13 cellular contexts compared by ENCODE assay signal in the genomic region with DNA sequence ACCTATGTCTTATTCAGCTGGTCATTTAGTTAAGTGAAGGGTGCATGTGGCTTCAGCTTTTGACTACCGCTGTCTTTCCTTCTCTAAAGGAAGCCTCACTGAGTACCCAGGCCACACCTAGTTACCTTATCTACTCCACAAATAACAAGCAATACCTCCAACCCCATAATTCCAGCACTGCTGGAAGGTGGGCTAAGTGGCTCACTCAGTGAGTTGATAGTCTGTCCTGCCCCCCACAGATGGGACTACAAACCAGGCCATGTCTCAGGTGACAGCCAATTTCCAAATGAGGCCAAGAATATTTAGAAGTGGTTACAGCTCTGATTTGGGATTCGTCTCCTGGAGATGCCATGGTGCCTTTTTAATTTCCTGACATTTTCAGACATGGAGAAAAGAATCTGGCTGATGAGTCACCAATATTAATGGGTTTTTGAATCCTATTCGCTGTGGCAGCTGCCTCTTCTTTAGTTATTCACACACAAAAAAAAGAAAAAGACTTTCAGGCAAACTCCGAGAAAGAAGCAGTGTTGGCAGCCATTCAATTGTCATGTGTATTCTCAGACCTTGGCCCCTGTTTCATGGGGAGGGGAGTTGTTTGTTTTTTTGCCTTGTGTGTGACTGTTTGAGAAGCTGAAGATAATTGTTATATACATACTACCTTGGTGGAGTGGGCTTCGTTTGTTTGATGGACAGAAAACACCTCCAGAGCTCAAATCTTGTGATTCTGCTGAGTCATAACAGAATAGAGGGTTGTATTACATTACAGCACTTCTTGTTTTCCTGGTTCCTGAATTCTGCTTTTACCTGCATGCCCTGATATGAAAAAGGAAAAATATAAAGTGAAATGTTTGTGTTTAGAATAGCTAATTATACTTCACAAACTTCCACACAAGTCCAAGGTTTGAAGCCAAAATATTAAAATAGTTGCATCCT.
A peak's percentile ranks its signal among the peaks of the same experiment; 100 is the strongest.
DNase-seq lines count a peak whose midpoint lies in the region; ATAC-seq, FAIRE-seq and TF ChIP-seq lines count a peak whose summit lies in the region.
"Had no signal": no experiment of that assay in that cellular context is flagged by ENCODE, and none has a peak within 500 bp of the region (broad histone marks: within the 10 kb centered on the region; RNA-seq: fewer than 3 reads in every experiment).

No MANE protein-coding gene starts in this region.

- H4K20me1 ChIP-seq in H9 (ENCODE audit: control insufficient read depth, insufficient read depth, insufficient read length) (no peaks in the 10 kb centered on the region), neural cell (ENCODE audit: insufficient read depth) (no peaks in the 10 kb centered on the region)

- no peak for TF ChIP-seq RAD21 in neural cell (conservative IDR thresholded peaks at IDR 0.05)

- H3K27me3 Mint-ChIP-seq in H9 (ENCODE audit: low read depth), result no peaks in the 10 kb centered on the region; the same call in 1 of the 2 replicates

- H2AK5ac ChIP-seq in H9 (ENCODE audit: insufficient read length, low read length), result no peak overlapping the region

- no peak overlapping the region for H3K14ac ChIP-seq in H9 (ENCODE audit: insufficient read depth, low read length)

- H3K4me2 ChIP-seq in H9 (ENCODE audit: insufficient read depth, insufficient read length, low read length), result no peak overlapping the region
- H3K4me2 ChIP-seq in neural cell (ENCODE audit: low read length), result no peak overlapping the region

- H3K9me3 ChIP-seq in H9 (ENCODE audit: control insufficient read depth, low read depth, low read length), result no peaks in the 10 kb centered on the region
- H3K9me3 ChIP-seq in neural cell (ENCODE audit: low read length), result no peaks in the 10 kb centered on the region
- no peaks in the 10 kb centered on the region for H3K9me3 ChIP-seq in tibial nerve

- no CpG with 5 or more reads among the region's 5 CpGs for WGBS in H9 (ENCODE audit: extremely low coverage, insufficient read length, low lambda C conversion rate)
- WGBS in tibial nerve, 2 donors, result 39 to 43% methylated on average over 5 of the region's 5 CpGs

- no peak overlapping the region for H2BK20ac ChIP-seq in H9 (ENCODE audit: low read depth, low read length, poor library complexity, severe bottlenecking)

- TF ChIP-seq EP300 in neural cell (conservative IDR thresholded peaks at IDR 0.05; ENCODE audit: poor library complexity, severe bottlenecking) (no peak), tibial nerve (IDR thresholded peaks at IDR 0.05) (no peak)

- H3K18ac ChIP-seq in H9 (ENCODE audit: insufficient read length, low read depth, low read length), result no peak overlapping the region

- no peaks in the 10 kb centered on the region for H3K9me2 ChIP-seq in neural cell (ENCODE audit: insufficient read depth, low read length)

- no peaks in the 10 kb centered on the region for H3K79me1 ChIP-seq in H9 (ENCODE audit: insufficient read depth, low read depth, low read length, poor library complexity, severe bottlenecking)

- H4K8ac ChIP-seq in H9 (replicated peaks; ENCODE audit: insufficient read length, low read depth, low read length), result no peak overlapping the region

- H2BK15ac ChIP-seq in H9 (ENCODE audit: low read depth, low read length), result no peak overlapping the region

- H3T11ph ChIP-seq in H9 (ENCODE audit: low read length), result no peak overlapping the region

- H3K79me2 ChIP-seq in H9 (ENCODE audit: insufficient read depth, low read length) (no peaks in the 10 kb centered on the region; the same call in 1 of the 2 replicates), neural cell (replicated peaks; ENCODE audit: insufficient read depth, low read length) (no peaks in the 10 kb centered on the region)

- H4K5ac ChIP-seq in H9 (ENCODE audit: insufficient read length, low read depth, low read length), result no peak overlapping the region

- no peaks in the 10 kb centered on the region for H3K36me3 ChIP-seq in bronchial epithelial cell (ENCODE audit: control insufficient read depth, insufficient read depth, low read length)
- no peaks in the 10 kb centered on the region for H3K36me3 ChIP-seq in neural cell (ENCODE audit: insufficient read depth, low read length)
- no peaks in the 10 kb centered on the region for H3K36me3 ChIP-seq in tibial nerve

- no peak overlapping the region for H3K23ac ChIP-seq in H9 (ENCODE audit: insufficient read length, low read depth, low read length)

- H2BK5ac ChIP-seq in H9 (ENCODE audit: insufficient read length, low read length), result no peak overlapping the region

- H3K4me3 ChIP-seq in bronchial epithelial cell (ENCODE audit: low read depth, low read length) (no peak overlapping the region), neural cell (ENCODE audit: low read length) (no peak overlapping the region), tibial nerve (no peak overlapping the region)
- H3K4me3 ChIP-seq: coronary artery had no signal

- DNase-seq in H9, result no peak
- DNase-seq in NCI-H2171 treated with DMSO at 0.1 percent for 48 hours (lab: John Stamatoyannopoulos, UW), result peak; percentile 62
- DNase-seq in bronchial epithelial cell (ENCODE audit: low read depth), result peak; percentile 65
- DNase-seq in tibial nerve (ENCODE audit: low spot score in 2 of 2), result no peak
- no peak for DNase-seq in RKO (ENCODE audit: low spot score)
- DNase-seq in cerebellar cortex (ENCODE audit: low spot score), result no peak
- DNase-seq: stimulated activated CD4-positive, alpha-beta T cell treated with anti-CD3 and anti-CD28 coated beads, Interleukin-2, amount 100 ng/mL, for 24 hours had no signal

- no peak overlapping the region for H3K56ac ChIP-seq in H9 (ENCODE audit: insufficient read length, low read depth, low read length)

- H3K23me2 ChIP-seq in H9 (ENCODE audit: insufficient read length, low read depth, low read length, poor library complexity, severe bottlenecking), result no peaks in the 10 kb centered on the region

- no peak overlapping the region for H3K4ac ChIP-seq in H9 (ENCODE audit: low read depth, low read length)

- H3K27ac Mint-ChIP-seq in H9, result peak overlapping the region; percentile 6 to 61 (median 27); a peak in 3 of 7 replicates

- H3F3A ChIP-seq in neural cell (ENCODE audit: insufficient read depth, low read length, poor library complexity, severe bottlenecking), result no peaks in the 10 kb centered on the region

- no peaks in the 10 kb centered on the region for H3K36me3 Mint-ChIP-seq in H9 (ENCODE audit: insufficient read depth in 1 of 3, low read depth in 3 of 3)

- TF ChIP-seq CTCF in H9 (conservative IDR thresholded peaks at IDR 0.05), result no peak
- no peak for TF ChIP-seq CTCF in bronchial epithelial cell (IDR thresholded peaks at IDR 0.05; ENCODE audit: insufficient read depth, low read length, severe bottlenecking)
- TF ChIP-seq CTCF in neural cell (IDR thresholded peaks at IDR 0.05; ENCODE audit: poor library complexity, severe bottlenecking), result no peak
- TF ChIP-seq CTCF in tibial nerve (IDR thresholded peaks at IDR 0.05), result no peak

- FAIRE-seq in bronchial epithelial cell (lab: Jason Lieb, UNC), result no peak
- FAIRE-seq: RCC 7860, urothelium cell line had no signal

- H3K27me3 ChIP-seq in H9 (ENCODE audit: insufficient read depth, low read length) (no peaks in the 10 kb centered on the region), bronchial epithelial cell (ENCODE audit: control insufficient read depth, insufficient read depth, low read length) (no peaks in the 10 kb centered on the region), neural cell (ENCODE audit: insufficient read depth, low read depth, low read length) (no peaks in the 10 kb centered on the region), tibial nerve (no peaks in the 10 kb centered on the region)

- H3K4me1 ChIP-seq in H9 (ENCODE audit: insufficient read depth, low read length) (peaks cover 3% of the 10 kb centered on the region; the same call in 1 of the 2 replicates), tibial nerve (peaks cover 0 to 3% (median 0%) of the 10 kb centered on the region in 4 donors)

- no peak overlapping the region for H3K27ac ChIP-seq in H9 (ENCODE audit: insufficient read length, low read depth, low read length)
- H3K27ac ChIP-seq in neural cell (ENCODE audit: low read length), result peak overlapping the region; percentile 73
- H3K27ac ChIP-seq in tibial nerve, result no peak overlapping the region
- H3K27ac ChIP-seq: coronary artery had no signal

- H2BK120ac ChIP-seq in H9 (ENCODE audit: low read depth, low read length, poor library complexity, severe bottlenecking), result no peak overlapping the region

- no peak overlapping the region for H2BK12ac ChIP-seq in H9 (ENCODE audit: insufficient read length, low read depth, low read length)

- no peak overlapping the region for H4K91ac ChIP-seq in H9 (ENCODE audit: insufficient read length, low read depth, low read length)

- H2AFZ ChIP-seq in H9 (ENCODE audit: low read length) (no peak overlapping the region), neural cell (ENCODE audit: low read depth, low read length) (no peak overlapping the region)

- peaks cover 20% of the 10 kb centered on the region in 2 experiments for H3K4me1 Mint-ChIP-seq in H9

- no peak for TF ChIP-seq POLR2A in tibial nerve (IDR thresholded peaks at IDR 0.05)

- no peak for ATAC-seq in GM19395 (IDR thresholded peaks at IDR 0.05; ENCODE audit: unreplicated experiment)
- ATAC-seq: left lobe of liver had no signal

- H3K9ac ChIP-seq in H9 (ENCODE audit: extremely low read depth, insufficient read length, low read length) (no peak overlapping the region), neural cell (ENCODE audit: low read length) (no peak overlapping the region)

- no peak overlapping the region for H3K4me3 Mint-ChIP-seq in H9

- H3K9me3 Mint-ChIP-seq in H9, result no peaks in the 10 kb centered on the region

TF ChIP-seq in neural cell, 6 proteins besides CTCF, POLR2A, EP300 and RAD21 (continues in another document):
- TF ChIP-seq SMC3 (conservative IDR thresholded peaks at IDR 0.05; ENCODE audit: poor library complexity) (no peak), EZH2 (IDR thresholded peaks at IDR 0.05; ENCODE audit: borderline replicate concordance, insufficient read depth, low read length, poor library complexity, severe bottlenecking) (no peak), MXI1 (conservative IDR thresholded peaks at IDR 0.05; ENCODE audit: poor library complexity, severe bottlenecking) (no peak), POLR2AphosphoS5 (IDR thresholded peaks at IDR 0.05) (no peak)

Comparison
In these comparisons a context has a peak if more than half of its experiments do, and no peak if none do; other contexts are left out.
1. DNase-seq: peak in NCI-H2171 treated with DMSO at 0.1 percent for 48 hours (single experiment) and bronchial epithelial cell (single experiment); none in H9 (single experiment), tibial nerve (0 of 2), RKO (single experiment) and cerebellar cortex (single experiment).